Comparison of ENCODE assay signal across 8 cellular contexts in the genomic region with DNA sequence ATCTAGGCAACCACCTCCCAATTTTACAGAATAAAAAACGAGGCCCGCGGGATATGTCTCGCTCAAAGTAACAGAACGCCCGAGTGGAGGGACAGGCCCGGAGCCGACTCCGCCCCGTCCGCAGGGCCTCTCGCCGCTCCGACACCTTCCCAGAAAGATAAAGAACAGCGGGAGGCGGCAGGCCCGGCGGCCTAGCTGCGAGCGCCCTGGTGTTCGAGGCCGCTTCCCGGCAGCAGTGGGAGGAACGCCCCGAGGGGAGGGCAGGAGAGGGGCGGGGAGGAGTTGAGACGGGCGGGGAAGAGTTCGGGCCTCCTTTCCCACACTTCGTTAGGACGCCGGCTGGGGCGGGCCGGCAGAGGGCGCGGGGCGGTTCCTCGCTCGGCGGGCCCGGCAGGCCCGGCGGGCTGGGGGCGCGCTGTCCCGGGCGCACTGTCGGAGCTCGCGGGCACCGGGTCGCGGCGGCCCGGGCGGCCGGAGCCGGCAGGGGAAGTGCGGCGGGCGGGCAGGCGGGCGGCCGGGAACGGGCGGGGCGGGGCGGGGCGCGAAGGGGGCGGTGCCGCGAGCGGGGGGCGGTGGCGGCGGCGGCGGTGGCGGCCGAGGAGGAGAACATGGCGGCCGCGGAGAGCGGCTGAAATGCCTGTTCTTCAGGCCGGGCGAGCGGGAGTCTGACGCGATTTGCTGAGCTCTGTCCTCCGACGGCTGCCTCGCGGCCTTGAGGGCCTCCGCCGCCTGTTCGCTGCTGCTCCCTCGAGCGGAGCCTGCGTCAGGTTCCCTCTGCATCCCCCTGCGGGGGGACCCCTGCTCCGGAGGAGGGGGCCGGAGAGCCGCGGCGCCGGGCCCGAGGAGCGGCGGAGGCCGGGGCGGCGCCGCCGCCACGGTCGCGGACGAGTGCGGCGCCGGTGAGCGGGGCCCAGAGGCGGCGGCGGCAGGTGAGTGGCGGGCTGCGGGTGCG. TPM values are rescaled to one million over a fixed set of nuclear protein-coding genes. Genes with fewer than 3 reads are reported as not detected.
DNase-seq lines count a peak whose midpoint lies in the region; ATAC-seq and TF ChIP-seq lines count a peak whose summit lies in the region.

Gene NCOA1, plus strand, starts transcription at position 581 of the 952 bp plus-strand sequence. CDS start 167,424 bp downstream, outside the sequence.

- POLR2A ChIA-PET in activated B cell treated with CpG ODN at 0.5 μM for 24 hours (lab: Charles Lee), result interaction anchor here (0.6 to 2.5 kb wide), 12 partner anchors 16 to 339 kb away, joined by 3 to 11 read pairs (median 4); partner anchors contain the start of genes CENPO and PTRHD1

- H3K4me3 ChIP-seq in cardiac fibroblast (replicated peaks in 1 of 2; ENCODE audit: low read depth in 2 of 2, low read length in 2 of 2), result peak within 1 kb of the TSS; percentile 73 to 85

- no peaks in the 10 kb centered on the region for H3K36me3 Mint-ChIP-seq in activated B cell treated with CpG ODN at 0.5 μM for 24 hours (ENCODE audit: low read depth)

- no peak for TF ChIP-seq CTCF in activated B cell treated with CpG ODN at 0.5 μM for 24 hours (IDR thresholded peaks at IDR 0.05)
- TF ChIP-seq CTCF in cardiac fibroblast (IDR thresholded peaks at IDR 0.05; ENCODE audit: low read depth, low read length), result no peak

- ATAC-seq in GM18907 (IDR thresholded peaks at IDR 0.05; ENCODE audit: unreplicated experiment) (peak; percentile 73), HG03139 (IDR thresholded peaks at IDR 0.05; ENCODE audit: unreplicated experiment) (peak; percentile 62), activated B cell treated with CpG ODN at 0.5 μM for 24 hours (ENCODE audit: low read depth) (peak; percentile 82)

- intact Hi-C loops in activated B cell treated with CpG ODN at 0.5 μM for 24 hours (cut with micrococcal nuclease), result loop anchor here (2.0 to 5.0 kb wide), 8 partner anchors 18 to 481 kb away; partner anchors contain the start of genes CENPO, DNAJC27, ITSN2 and PTRHD1

- H3K4me1 Mint-ChIP-seq in activated B cell treated with CpG ODN at 0.5 μM for 24 hours, result peaks cover 42% of the 10 kb centered on the region

- peak within 1 kb of the TSS; percentile 95 for H3K27ac Mint-ChIP-seq in activated B cell treated with CpG ODN at 0.5 μM for 24 hours

- H3K27me3 Mint-ChIP-seq in activated B cell treated with CpG ODN at 0.5 μM for 24 hours, result no peaks in the 10 kb centered on the region

- H3K9me3 Mint-ChIP-seq in activated B cell treated with CpG ODN at 0.5 μM for 24 hours, result no peaks in the 10 kb centered on the region

- peak within 1 kb of the TSS; percentile 94 for H3K4me3 Mint-ChIP-seq in activated B cell treated with CpG ODN at 0.5 μM for 24 hours

- peak; percentile 93 for DNase-seq in AG08395 (ENCODE audit: low spot score)
- DNase-seq in NCI-H2227 treated with DMSO at 0.1 percent for 48 hours (lab: John Stamatoyannopoulos, UW), result peak; percentile 85
- DNase-seq in activated B cell treated with CpG ODN at 0.5 μM for 24 hours, result peak; percentile 87
- peak; percentile 88 to 95 for DNase-seq in cardiac fibroblast (ENCODE audit: low read depth in 2 of 2)
- peak; percentile 96 for DNase-seq in islet precursor cell
- peak; percentile 87 for DNase-seq in stimulated activated CD4-positive, alpha-beta T cell treated with anti-CD3 and anti-CD28 coated beads, Interleukin-12 subunit alpha, Interleukin-12 subunit beta, amount 100 ng/mL, for 4 hours

- CTCF ChIA-PET in activated B cell treated with CpG ODN at 0.5 μM for 24 hours (lab: Charles Lee), result interaction anchor here (0.9 to 1.4 kb wide), 4 partner anchors 16 to 87 kb away, joined by 3 to 4 read pairs (median 4); no protein-coding TSS in a partner anchor

RNA-seq across cellular contexts. Expression of gene NCOA1, which starts in this region (rescaled TPM):
- total RNA-seq in activated B cell treated with CpG ODN at 0.5 μM for 24 hours, result 44.9 and 49.5 TPM in 2 replicates

Comparison
In these comparisons a context has a peak if more than half of its experiments do, and no peak if none do; other contexts are left out.
1. Peak in every context shown above with its lines: DNase-seq, ATAC-seq and H3K4me3 ChIP-seq.